In genomic region chr20:38747495-38748096, GRCh38 we compare ENCODE assay signal across 8 cellular contexts. TPM values are rescaled to one million over a fixed set of nuclear protein-coding genes. Genes with fewer than 3 reads are reported as not detected.
DNase-seq lines count a peak whose midpoint lies in the region; ATAC-seq and TF ChIP-seq lines count a peak whose summit lies in the region.

No MANE protein-coding gene starts in this region.

- H3K4me3 ChIP-seq in hepatocyte: peak overlapping the region; percentile 1
- H3K4me3 ChIP-seq in stomach smooth muscle (ENCODE audit: low read length in 2 of 2): peak overlapping the region; percentile 92 to 93

- H3K27me3 ChIP-seq in hepatocyte: peaks cover 4% of the 10 kb centered on the region
- peaks cover 0 to 3% of the 10 kb centered on the region in 2 donors for H3K27me3 ChIP-seq in stomach smooth muscle (ENCODE audit: control insufficient read depth in 1 of 2, insufficient read depth in 2 of 2, low read length in 2 of 2)

- no peaks in the 10 kb centered on the region for H3K9me2 ChIP-seq in hepatocyte (replicated peaks; ENCODE audit: insufficient read depth)

- H3K79me2 ChIP-seq in hepatocyte: peaks cover 17% of the 10 kb centered on the region

- H3K9me3 ChIP-seq in hepatocyte (ENCODE audit: low read depth) (no peaks in the 10 kb centered on the region), stomach smooth muscle (ENCODE audit: control insufficient read depth in 2 of 2, low read length in 2 of 2) (no peaks in the 10 kb centered on the region)

- H2AFZ ChIP-seq in hepatocyte: peak overlapping the region; percentile 47

- DNase-seq in NCI-H2227 (lab: John Stamatoyannopoulos, UW; ENCODE audit: unreplicated experiment) (peak; percentile 78), NCI-H2227 treated with DMSO at 0.1 percent for 48 hours (lab: John Stamatoyannopoulos, UW) (no peak), hepatocyte (ENCODE audit: low spot score) (no peak), posterior cingulate gyrus (no peak)
- no peak for DNase-seq in activated CD4-positive, CD25-positive, alpha-beta regulatory T cell treated with anti-CD3 and anti-CD28 coated beads, Interleukin-2, amount 50 U/mL, for 72 hours

- peak overlapping the region; percentile 89 for H3K27ac ChIP-seq in VCaP
- peak overlapping the region; percentile 7 for H3K27ac ChIP-seq in hepatocyte
- peak overlapping the region; percentile 73 for H3K27ac ChIP-seq in stomach smooth muscle (ENCODE audit: low read length)

- peaks cover 2% of the 10 kb centered on the region for H4K20me1 ChIP-seq in hepatocyte (ENCODE audit: insufficient read depth, poor library complexity, severe bottlenecking)

- H3K36me3 ChIP-seq in hepatocyte (replicated peaks; ENCODE audit: insufficient read depth, low read depth) (no peaks in the 10 kb centered on the region), stomach smooth muscle (ENCODE audit: control insufficient read depth in 2 of 2, insufficient read depth in 2 of 2, low read length in 2 of 2) (peaks cover under 1 to 5% of the 10 kb centered on the region in 2 donors)

- no peak for TF ChIP-seq CTCF in VCaP (conservative IDR thresholded peaks at IDR 0.05)
- no peak for TF ChIP-seq CTCF in hepatocyte (IDR thresholded peaks at IDR 0.05; ENCODE audit: poor library complexity)

- H3K4me1 ChIP-seq in hepatocyte (ENCODE audit: insufficient read depth): peaks cover 6% of the 10 kb centered on the region
- peaks cover 15% of the 10 kb centered on the region for H3K4me1 ChIP-seq in stomach smooth muscle (ENCODE audit: control insufficient read depth, insufficient read depth, low read length)

- intact Hi-C loops in posterior cingulate gyrus (cut with DNase I): no loop called here

- 18% methylated on average over 38 of the region's 39 CpGs for WGBS in hepatocyte (ENCODE audit: low lambda C conversion rate, missing lambda C conversion rate)

- ATAC-seq in GM21367 (IDR thresholded peaks at IDR 0.05; ENCODE audit: unreplicated experiment): no peak

- peak overlapping the region; percentile 71 to 89 for H3K9ac ChIP-seq in stomach smooth muscle (ENCODE audit: low read length in 2 of 2)

- H3K4me2 ChIP-seq in hepatocyte: peak overlapping the region; percentile 91

RNA-seq across cellular contexts. Expression of gene ACTR5, which starts 0.7 kb away (rescaled TPM):
- 5.4 and 8.5 TPM in 2 replicates for total RNA-seq in hepatocyte
- polyA plus RNA-seq in hepatocyte: 8.1 and 10.1 TPM in 2 replicates

RNA-seq across cellular contexts. Expression of gene SLC32A1, which starts 23.3 kb away (rescaled TPM):
- total RNA-seq in hepatocyte: not detected in 2 replicates
- not detected in 2 replicates for polyA plus RNA-seq in hepatocyte

RNA-seq across cellular contexts. Expression of gene PPP1R16B, which starts 57.9 kb away (rescaled TPM):
- total RNA-seq in hepatocyte: 0.33 and 0.40 TPM in 2 replicates
- polyA plus RNA-seq in hepatocyte: 0.28 TPM in 1 of 2 replicates, not detected in the other

Comparison
In these comparisons a context has a peak if more than half of its experiments do, and no peak if none do; other contexts are left out.
1. H3K27ac ChIP-seq: peak in every context shown above with its lines; median percentile 89 in VCaP; 73 in stomach smooth muscle; 7 in hepatocyte.